ENCODE assay signal across 18 cellular contexts in the genomic region with DNA sequence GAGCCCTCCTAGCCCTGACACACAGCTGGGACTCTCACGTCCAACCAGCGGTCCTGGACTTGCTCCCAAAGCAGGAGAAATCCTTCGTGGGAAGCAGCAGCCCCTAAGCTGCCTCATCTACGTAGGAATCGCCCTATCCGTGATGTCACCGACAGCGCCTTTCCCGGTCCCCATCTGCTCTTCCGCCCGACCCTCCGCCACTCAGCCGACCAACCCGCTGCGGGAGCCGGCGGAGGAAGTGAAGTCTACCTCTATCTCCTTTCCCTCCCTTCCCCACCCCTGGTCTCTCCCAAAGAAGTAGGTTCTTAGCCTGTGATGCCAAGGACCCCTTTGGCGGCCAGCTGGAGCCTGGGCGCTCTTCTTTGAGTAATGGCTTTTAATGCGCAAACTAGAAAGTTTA.
DNase-seq lines count a peak whose midpoint lies in the region; ATAC-seq and TF ChIP-seq lines count a peak whose summit lies in the region.
"Had no signal": no experiment of that assay in that cellular context is flagged by ENCODE, and none has a peak within 500 bp of the region (broad histone marks: within the 10 kb centered on the region; RNA-seq: fewer than 3 reads in every experiment).

No MANE protein-coding gene starts in this region.

- no peak for DNase-seq in CD14-positive monocyte (ENCODE audit: low spot score)
- peak; percentile 38 for DNase-seq in glutamatergic neuron
- peak; percentile 13 for DNase-seq in medulla oblongata (ENCODE audit: extremely low spot score)
- no peak for DNase-seq in stimulated activated naive B cell treated with anti-CD40 and anti-IgM and Interleukin-4, amounts not matched to agents 10 μg/mL and 1 μg/mL and 100 μg/mL, for 72 hours
- DNase-seq in activated T-helper 2 cell treated with anti-CD3 and anti-CD28 coated beads, Interferon-gamma antibody, Interleukin-2, Interleukin-4, amounts not matched to agents 10 μg/mL and 5 μg/mL and 100 μg/mL, durations not matched to agents 14 hours and 24 hours and 36 hours (ENCODE audit: low spot score), result no peak
- DNase-seq in iPS-NIHi7 (ENCODE audit: extremely low spot score), result no peak
- DNase-seq: DMS 273 treated with DMSO at 0.1 percent for 48 hours, HFFc6, IMR-90, Kasumi-1, NCI-H1105 treated with DMSO at 0.1 percent for 48 hours, NCI-H187 treated with DMSO at 0.1 percent for 48 hours, NCI-H69, PC-9, SJCRH30 had no signal

- H3K9ac ChIP-seq in HUES48 (ENCODE audit: low read depth, low read length), result no peak overlapping the region

- ATAC-seq in stimulated activated naive B cell treated with anti-CD40 and anti-IgM and Interleukin-4, amounts not matched to agents 10 μg/mL and 1 μg/mL and 100 μg/mL, for 72 hours (replicated peaks), result no peak
- ATAC-seq in GM18520 (IDR thresholded peaks at IDR 0.05; ENCODE audit: unreplicated experiment), result no peak
- ATAC-seq: A549 had no signal

- peaks cover 3% of the 10 kb centered on the region; the same call in 1 of the 2 replicates for H3K9me3 ChIP-seq in HUES48 (ENCODE audit: control insufficient read depth, insufficient read depth, low read length)
- H3K9me3 ChIP-seq: A549, SJCRH30 had no signal

- peaks cover 9 to 32% (median 20%) of the 10 kb centered on the region in 7 donors for H3K9me3 Mint-ChIP-seq in CD14-positive monocyte
- peaks cover 2% of the 10 kb centered on the region for H3K9me3 Mint-ChIP-seq in glutamatergic neuron (ENCODE audit: unreplicated experiment)
- H3K9me3 Mint-ChIP-seq in stimulated activated naive B cell treated with anti-CD40 and anti-IgM and Interleukin-4, amounts not matched to agents 10 μg/mL and 1 μg/mL and 100 μg/mL, for 72 hours, result peaks cover 5 to 11% of the 10 kb centered on the region in 2 donors
- H3K9me3 Mint-ChIP-seq in activated T-helper 2 cell treated with anti-CD3 and anti-CD28 coated beads, Interferon-gamma antibody, Interleukin-2, Interleukin-4, amounts not matched to agents 10 μg/mL and 5 μg/mL and 100 μg/mL, durations not matched to agents 14 hours and 24 hours and 36 hours, result no peaks in the 10 kb centered on the region
- H3K9me3 Mint-ChIP-seq: HFFc6 had no signal

- peaks cover 69 to 76% (median 76%) of the 10 kb centered on the region in 3 donors for H3K27me3 Mint-ChIP-seq in CD14-positive monocyte (ENCODE audit: low read depth in 3 of 3)
- peaks cover 9% of the 10 kb centered on the region for H3K27me3 Mint-ChIP-seq in glutamatergic neuron (ENCODE audit: unreplicated experiment)
- H3K27me3 Mint-ChIP-seq in stimulated activated naive B cell treated with anti-CD40 and anti-IgM and Interleukin-4, amounts not matched to agents 10 μg/mL and 1 μg/mL and 100 μg/mL, for 72 hours, result peaks cover 50 to 58% of the 10 kb centered on the region in 2 donors
- peaks cover 52% of the 10 kb centered on the region for H3K27me3 Mint-ChIP-seq in activated T-helper 2 cell treated with anti-CD3 and anti-CD28 coated beads, Interferon-gamma antibody, Interleukin-2, Interleukin-4, amounts not matched to agents 10 μg/mL and 5 μg/mL and 100 μg/mL, durations not matched to agents 14 hours and 24 hours and 36 hours (ENCODE audit: low read depth)

- intact Hi-C loops in CD14-positive monocyte (cut with micrococcal nuclease), result no loop called here
- intact Hi-C loops in activated T-helper 2 cell treated with anti-CD3 and anti-CD28 coated beads, Interferon-gamma antibody, Interleukin-2, Interleukin-4, amounts not matched to agents 10 μg/mL and 5 μg/mL and 100 μg/mL, durations not matched to agents 14 hours and 24 hours and 36 hours (cut with micrococcal nuclease), result loop anchor here (2.0 kb wide), 1 partner anchor 47 kb away; no protein-coding TSS in a partner anchor

- H3K27ac ChIP-seq in HUES48 (ENCODE audit: low read depth, low read length), result no peak overlapping the region
- H3K27ac ChIP-seq: A549, PC-9, SJCRH30 had no signal

- peaks cover 47% of the 10 kb centered on the region for H3K27me3 ChIP-seq in HUES48 (ENCODE audit: control insufficient read depth, insufficient read depth, low read length)
- H3K27me3 ChIP-seq: SJCRH30 had no signal

- H3K4me1 ChIP-seq in HUES48 (ENCODE audit: control insufficient read depth, insufficient read depth, low read length), result no peaks in the 10 kb centered on the region
- H3K4me1 ChIP-seq: A549, SJCRH30 had no signal

- peak overlapping the region; percentile 70 to 88 for H3K4me3 Mint-ChIP-seq in CD14-positive monocyte
- no peak overlapping the region for H3K4me3 Mint-ChIP-seq in glutamatergic neuron (ENCODE audit: unreplicated experiment)
- no peak overlapping the region for H3K4me3 Mint-ChIP-seq in stimulated activated naive B cell treated with anti-CD40 and anti-IgM and Interleukin-4, amounts not matched to agents 10 μg/mL and 1 μg/mL and 100 μg/mL, for 72 hours
- no peak overlapping the region for H3K4me3 Mint-ChIP-seq in activated T-helper 2 cell treated with anti-CD3 and anti-CD28 coated beads, Interferon-gamma antibody, Interleukin-2, Interleukin-4, amounts not matched to agents 10 μg/mL and 5 μg/mL and 100 μg/mL, durations not matched to agents 14 hours and 24 hours and 36 hours (ENCODE audit: low read depth)

- no peaks in the 10 kb centered on the region for H3K36me3 ChIP-seq in HUES48 (ENCODE audit: control insufficient read depth, insufficient read depth, low read length)
- H3K36me3 ChIP-seq: SJCRH30 had no signal

- peaks cover 4 to 8% of the 10 kb centered on the region in 2 donors for H3K36me3 Mint-ChIP-seq in CD14-positive monocyte
- no peaks in the 10 kb centered on the region for H3K36me3 Mint-ChIP-seq in glutamatergic neuron (ENCODE audit: unreplicated experiment)
- H3K36me3 Mint-ChIP-seq in stimulated activated naive B cell treated with anti-CD40 and anti-IgM and Interleukin-4, amounts not matched to agents 10 μg/mL and 1 μg/mL and 100 μg/mL, for 72 hours, result peaks cover 0 to 6% of the 10 kb centered on the region in 2 donors
- peaks cover 4% of the 10 kb centered on the region for H3K36me3 Mint-ChIP-seq in activated T-helper 2 cell treated with anti-CD3 and anti-CD28 coated beads, Interferon-gamma antibody, Interleukin-2, Interleukin-4, amounts not matched to agents 10 μg/mL and 5 μg/mL and 100 μg/mL, durations not matched to agents 14 hours and 24 hours and 36 hours (ENCODE audit: low read depth)

- H3K27ac Mint-ChIP-seq in CD14-positive monocyte (no peak overlapping the region), glutamatergic neuron (ENCODE audit: unreplicated experiment) (no peak overlapping the region)
- H3K27ac Mint-ChIP-seq in stimulated activated naive B cell treated with anti-CD40 and anti-IgM and Interleukin-4, amounts not matched to agents 10 μg/mL and 1 μg/mL and 100 μg/mL, for 72 hours, result no peak overlapping the region
- H3K27ac Mint-ChIP-seq in activated T-helper 2 cell treated with anti-CD3 and anti-CD28 coated beads, Interferon-gamma antibody, Interleukin-2, Interleukin-4, amounts not matched to agents 10 μg/mL and 5 μg/mL and 100 μg/mL, durations not matched to agents 14 hours and 24 hours and 36 hours, result no peak overlapping the region
- H3K27ac Mint-ChIP-seq: HFFc6 had no signal

- peak overlapping the region; percentile 32; the same call in 1 of the 2 replicates for H3K4me3 ChIP-seq in HUES48 (ENCODE audit: low read depth, low read length)
- H3K4me3 ChIP-seq: A549, PC-9, SJCRH30 had no signal

- TF ChIP-seq CTCF in CD14-positive monocyte (IDR thresholded peaks at IDR 0.05), result no peak
- no peak for TF ChIP-seq CTCF in glutamatergic neuron (IDR thresholded peaks at IDR 0.05; ENCODE audit: partially characterized antibody, unreplicated experiment)

- peaks cover 22% of the 10 kb centered on the region for H3K4me1 Mint-ChIP-seq in CD14-positive monocyte
- H3K4me1 Mint-ChIP-seq in glutamatergic neuron (ENCODE audit: low read depth, unreplicated experiment), result peaks cover 3% of the 10 kb centered on the region
- H3K4me1 Mint-ChIP-seq in stimulated activated naive B cell treated with anti-CD40 and anti-IgM and Interleukin-4, amounts not matched to agents 10 μg/mL and 1 μg/mL and 100 μg/mL, for 72 hours, result peaks cover 6 to 15% of the 10 kb centered on the region in 2 donors
- peaks cover 9% of the 10 kb centered on the region for H3K4me1 Mint-ChIP-seq in activated T-helper 2 cell treated with anti-CD3 and anti-CD28 coated beads, Interferon-gamma antibody, Interleukin-2, Interleukin-4, amounts not matched to agents 10 μg/mL and 5 μg/mL and 100 μg/mL, durations not matched to agents 14 hours and 24 hours and 36 hours (ENCODE audit: low read depth)

Comparison
In these comparisons a context has a peak if more than half of its experiments do, and no peak if none do; other contexts are left out.
1. DNase-seq: peak in glutamatergic neuron (single experiment) and medulla oblongata (single experiment); none in CD14-positive monocyte (single experiment), stimulated activated naive B cell treated with anti-CD40 and anti-IgM and Interleukin-4, amounts not matched to agents 10 μg/mL and 1 μg/mL and 100 μg/mL, for 72 hours (single experiment), activated T-helper 2 cell treated with anti-CD3 and anti-CD28 coated beads, Interferon-gamma antibody, Interleukin-2, Interleukin-4, amounts not matched to agents 10 μg/mL and 5 μg/mL and 100 μg/mL, durations not matched to agents 14 hours and 24 hours and 36 hours (single experiment) and iPS-NIHi7 (single experiment).
2. H3K4me3 Mint-ChIP-seq: peak in CD14-positive monocyte (2 of 2); none in glutamatergic neuron (single experiment), stimulated activated naive B cell treated with anti-CD40 and anti-IgM and Interleukin-4, amounts not matched to agents 10 μg/mL and 1 μg/mL and 100 μg/mL, for 72 hours (0 of 2) and activated T-helper 2 cell treated with anti-CD3 and anti-CD28 coated beads, Interferon-gamma antibody, Interleukin-2, Interleukin-4, amounts not matched to agents 10 μg/mL and 5 μg/mL and 100 μg/mL, durations not matched to agents 14 hours and 24 hours and 36 hours (single experiment).